ENCODE assay signal across 17 cellular contexts in genomic region chr12:121520119-121520518, GRCh38.
DNase-seq lines count a peak whose midpoint lies in the region; ATAC-seq and TF ChIP-seq lines count a peak whose summit lies in the region.
"Had no signal": no experiment of that assay in that cellular context is flagged by ENCODE, and none has a peak within 500 bp of the region (broad histone marks: within the 10 kb centered on the region; RNA-seq: fewer than 3 reads in every experiment).

No MANE protein-coding gene starts in this region.

- intact Hi-C loops in CD14-positive monocyte (cut with micrococcal nuclease) (no loop called here), IMR-90 (cut with micrococcal nuclease) (no loop called here)

- no peak overlapping the region for H3K4ac ChIP-seq in IMR-90 (ENCODE audit: low read depth, low read length)

- peaks cover 0 to 2% (median 0%) of the 10 kb centered on the region in 7 donors for H3K9me3 Mint-ChIP-seq in CD14-positive monocyte
- peaks cover 11% of the 10 kb centered on the region for H3K9me3 Mint-ChIP-seq in endodermal cell
- H3K9me3 Mint-ChIP-seq in stimulated activated memory B cell treated with anti-CD40 and anti-IgM and Interleukin-4, amounts not matched to agents 10 μg/mL and 1 μg/mL and 100 μg/mL, for 72 hours: no peaks in the 10 kb centered on the region
- H3K9me3 Mint-ChIP-seq: CD8-positive, alpha-beta memory T cell had no signal

- no peak overlapping the region for H2BK15ac ChIP-seq in IMR-90 (ENCODE audit: low read depth, low read length)

- H2BK120ac ChIP-seq in IMR-90 (ENCODE audit: low read depth, low read length): no peak overlapping the region

- H3K27ac ChIP-seq in IMR-90 (ENCODE audit: insufficient read depth, low read length) (no peak overlapping the region), endodermal cell (ENCODE audit: low read depth, low read length) (no peak overlapping the region)
- H3K27ac ChIP-seq: C4-2B, KMS-11 had no signal

- TF ChIP-seq RAD21 in IMR-90 (IDR thresholded peaks at IDR 0.05; ENCODE audit: low read length): no peak

- H3K4me1 Mint-ChIP-seq in CD14-positive monocyte (peaks cover 9% of the 10 kb centered on the region), endodermal cell (peaks cover 10% of the 10 kb centered on the region)
- peaks cover 52% of the 10 kb centered on the region for H3K4me1 Mint-ChIP-seq in stimulated activated memory B cell treated with anti-CD40 and anti-IgM and Interleukin-4, amounts not matched to agents 10 μg/mL and 1 μg/mL and 100 μg/mL, for 72 hours

- no peak for DNase-seq in CD14-positive monocyte (ENCODE audit: low spot score)
- DNase-seq in IMR-90: no peak
- no peak for DNase-seq in endodermal cell
- no peak for DNase-seq in NCI-H226
- DNase-seq in activated CD4-positive, CD25-positive, alpha-beta regulatory T cell treated with anti-CD3 and anti-CD28 coated beads, Interleukin-2, amount 50 U/mL, for 72 hours: no peak
- no peak for DNase-seq in DMS153 treated with DMSO at 0.1 percent for 48 hours (lab: John Stamatoyannopoulos, UW; ENCODE audit: unreplicated experiment)
- DNase-seq: CD8-positive, alpha-beta memory T cell; DMS 273 treated with DMSO at 0.1 percent for 48 hours; DMS79 treated with DMSO at 0.1 percent for 48 hours; MM.1S; NCI-H2029; NCI-H526 treated with DMSO at 0.1 percent for 48 hours; RPMI8226; SHP77 had no signal

- no peak overlapping the region for H4K5ac ChIP-seq in IMR-90 (ENCODE audit: low read depth, low read length)

- H2BK20ac ChIP-seq in IMR-90 (ENCODE audit: low read depth, low read length): no peak overlapping the region

- H3K27ac Mint-ChIP-seq in CD14-positive monocyte (peak overlapping the region in 5 of 7 donors; percentile 8 to 61 (median 33)), endodermal cell (peak overlapping the region; percentile 26)
- peak overlapping the region; percentile 60 for H3K27ac Mint-ChIP-seq in stimulated activated memory B cell treated with anti-CD40 and anti-IgM and Interleukin-4, amounts not matched to agents 10 μg/mL and 1 μg/mL and 100 μg/mL, for 72 hours

- H3K4me2 ChIP-seq in IMR-90 (ENCODE audit: low read depth, low read length): no peak overlapping the region
- H3K4me2 ChIP-seq: KMS-11 had no signal

- no peak overlapping the region for H3K56ac ChIP-seq in IMR-90 (ENCODE audit: extremely low read depth, insufficient read depth, low read length)

- H3K9ac ChIP-seq in IMR-90 (ENCODE audit: low read depth, low read length): no peak overlapping the region
- no peak overlapping the region for H3K9ac ChIP-seq in endodermal cell (ENCODE audit: extremely low read depth, low read length, poor library complexity, severe bottlenecking)
- H3K9ac ChIP-seq: KMS-11 had no signal

- no peak overlapping the region for H2AFZ ChIP-seq in IMR-90 (replicated peaks; ENCODE audit: low read length, poor library complexity)

- peaks cover 23% of the 10 kb centered on the region for H3K36me3 ChIP-seq in IMR-90 (ENCODE audit: control insufficient read depth, insufficient read depth, low read length)
- H3K36me3 ChIP-seq in endodermal cell (ENCODE audit: control insufficient read depth, insufficient read depth, low read length): peaks cover 37% of the 10 kb centered on the region

- no peaks in the 10 kb centered on the region for H3K9me3 ChIP-seq in IMR-90 (ENCODE audit: control insufficient read depth, insufficient read depth, low read length)
- H3K9me3 ChIP-seq in endodermal cell (ENCODE audit: control insufficient read depth, low read length): peaks cover 14% of the 10 kb centered on the region

- H2BK5ac ChIP-seq in IMR-90 (ENCODE audit: low read depth, low read length, poor library complexity, severe bottlenecking): no peak overlapping the region

- BruUV-seq in IMR-90 (replicated peaks; lab: Mats Ljungman, UMichigan): no TSS peak

- H3K79me1 ChIP-seq in IMR-90 (ENCODE audit: low read depth in 1 of 2, low read length in 2 of 2): peaks cover 0 to 8% of the 10 kb centered on the region in 2 experiments; a peak in 1 of 4 replicates

- CTCF ChIA-PET in IMR-90 (lab: Yijun Ruan, JAX): no interaction called here

- TF ChIP-seq CTCF in CD14-positive monocyte (IDR thresholded peaks at IDR 0.05): no peak
- no peak for TF ChIP-seq CTCF in IMR-90 (conservative IDR thresholded peaks at IDR 0.05; ENCODE audit: low read depth, low read length)
- TF ChIP-seq CTCF in endodermal cell (conservative IDR thresholded peaks at IDR 0.05): no peak

- H3K36me3 Mint-ChIP-seq in CD14-positive monocyte (peaks cover 44 to 69% of the 10 kb centered on the region in 2 donors), endodermal cell (ENCODE audit: low read depth) (peaks cover 72% of the 10 kb centered on the region)
- H3K36me3 Mint-ChIP-seq in stimulated activated memory B cell treated with anti-CD40 and anti-IgM and Interleukin-4, amounts not matched to agents 10 μg/mL and 1 μg/mL and 100 μg/mL, for 72 hours: peaks cover 40% of the 10 kb centered on the region

- H3K4me1 ChIP-seq in IMR-90 (ENCODE audit: control insufficient read depth, insufficient read depth, low read length): no peaks in the 10 kb centered on the region; the same call in 1 of the 2 replicates
- H3K4me1 ChIP-seq in endodermal cell (ENCODE audit: control insufficient read depth, insufficient read depth, low read length): peaks cover 7% of the 10 kb centered on the region

- H3K18ac ChIP-seq in IMR-90 (ENCODE audit: low read depth, low read length): no peak overlapping the region

- no peak overlapping the region for H3K23ac ChIP-seq in IMR-90 (ENCODE audit: low read depth, low read length)

- no peak for TF ChIP-seq POLR2A in IMR-90 (IDR thresholded peaks at IDR 0.05; ENCODE audit: low read depth, low read length)

- H3K4me3 Mint-ChIP-seq in CD14-positive monocyte: no peak overlapping the region
- no peak overlapping the region for H3K4me3 Mint-ChIP-seq in endodermal cell
- no peak overlapping the region for H3K4me3 Mint-ChIP-seq in stimulated activated memory B cell treated with anti-CD40 and anti-IgM and Interleukin-4, amounts not matched to agents 10 μg/mL and 1 μg/mL and 100 μg/mL, for 72 hours
- H3K4me3 Mint-ChIP-seq: CD8-positive, alpha-beta memory T cell had no signal

- dilution Hi-C loops in IMR-90 (cut with HindIII; ENCODE audit: low sequenced_read_pairs, unreplicated experiment): no loop called here

- no peak overlapping the region for H4K91ac ChIP-seq in IMR-90 (ENCODE audit: insufficient read depth, low read depth, low read length)

- H4K20me1 ChIP-seq in IMR-90 (ENCODE audit: insufficient read depth, low read length): no peaks in the 10 kb centered on the region; the same call in 1 of the 2 replicates

- in situ Hi-C loops in IMR-90 (cut with MboI; ENCODE audit: low sequenced_read_pairs): no loop called here

- 98% methylated on average over 7 of the region's 13 CpGs; no CpG with 5 or more reads in 1 of the 2 experiments for WGBS in IMR-90 (ENCODE audit: extremely low coverage in 2 of 2, insufficient read length in 1 of 2), 2 experiments
- WGBS in endodermal cell (ENCODE audit: insufficient coverage in 1 of 2, insufficient read length in 1 of 2), 2 experiments: 95 to 97% methylated on average over 13 of the region's 13 CpGs

- ATAC-seq in IMR-90 (ENCODE audit: low read depth): no peak
- no peak for ATAC-seq in stimulated activated memory B cell treated with anti-CD40 and anti-IgM and Interleukin-4, amounts not matched to agents 10 μg/mL and 1 μg/mL and 100 μg/mL, for 72 hours

- H3K14ac ChIP-seq in IMR-90 (replicated peaks; ENCODE audit: low read depth, low read length): no peak overlapping the region

- POLR2A ChIA-PET in IMR-90 (lab: Charles Lee; ENCODE audit: unreplicated experiment): no interaction called here

- no peak overlapping the region for H2AK5ac ChIP-seq in IMR-90 (ENCODE audit: low read depth, low read length)

- H4K8ac ChIP-seq in IMR-90 (ENCODE audit: low read depth in 2 of 2, low read length in 2 of 2): no peak overlapping the region

- H3K9me1 ChIP-seq in IMR-90 (ENCODE audit: insufficient read depth, low read length): 0 out of 2 replicates have a peak, but pooled peaks cover 3% of the 10 kb centered on the region

- H3K4me3 ChIP-seq in IMR-90 (ENCODE audit: insufficient read depth, low read depth, low read length) (no peak overlapping the region), endodermal cell (ENCODE audit: low read length) (no peak overlapping the region)

- H3K27me3 ChIP-seq in IMR-90 (ENCODE audit: control insufficient read depth, insufficient read depth, low read length) (no peaks in the 10 kb centered on the region), endodermal cell (ENCODE audit: control insufficient read depth, insufficient read depth, low read length, poor library complexity, severe bottlenecking) (no peaks in the 10 kb centered on the region)

- H3K27me3 Mint-ChIP-seq in CD14-positive monocyte (ENCODE audit: low read depth in 3 of 3) (peaks cover 0 to 3% (median 0%) of the 10 kb centered on the region in 3 donors), endodermal cell (ENCODE audit: insufficient read depth) (no peaks in the 10 kb centered on the region)
- no peaks in the 10 kb centered on the region for H3K27me3 Mint-ChIP-seq in stimulated activated memory B cell treated with anti-CD40 and anti-IgM and Interleukin-4, amounts not matched to agents 10 μg/mL and 1 μg/mL and 100 μg/mL, for 72 hours

- H2AK9ac ChIP-seq in IMR-90 (replicated peaks; ENCODE audit: low read depth, low read length, poor library complexity): peak overlapping the region; percentile 65

TF ChIP-seq in IMR-90, 13 proteins besides CTCF, POLR2A, EP300 and RAD21 (continues in another document):
- no peak for TF ChIP-seq RCOR1 (IDR thresholded peaks at IDR 0.05; ENCODE audit: insufficient replicate concordance, low read length)
- TF ChIP-seq MAFK (IDR thresholded peaks at IDR 0.05; ENCODE audit: low read depth, low read length): no peak
- TF ChIP-seq CEBPB (IDR thresholded peaks at IDR 0.05; ENCODE audit: low read depth, low read length): no peak
- TF ChIP-seq, protein P1, sequence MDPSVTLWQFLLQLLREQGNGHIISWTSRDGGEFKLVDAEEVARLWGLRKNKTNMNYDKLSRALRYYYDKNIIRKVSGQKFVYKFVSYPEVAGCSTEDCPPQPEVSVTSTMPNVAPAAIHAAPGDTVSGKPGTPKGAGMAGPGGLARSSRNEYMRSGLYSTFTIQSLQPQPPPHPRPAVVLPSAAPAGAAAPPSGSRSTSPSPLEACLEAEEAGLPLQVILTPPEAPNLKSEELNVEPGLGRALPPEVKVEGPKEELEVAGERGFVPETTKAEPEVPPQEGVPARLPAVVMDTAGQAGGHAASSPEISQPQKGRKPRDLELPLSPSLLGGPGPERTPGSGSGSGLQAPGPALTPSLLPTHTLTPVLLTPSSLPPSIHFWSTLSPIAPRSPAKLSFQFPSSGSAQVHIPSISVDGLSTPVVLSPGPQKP (IDR thresholded peaks at IDR 0.05; ENCODE audit: borderline replicate concordance, low read depth, low read length): no peak
- TF ChIP-seq NFE2L2 (IDR thresholded peaks at IDR 0.05; ENCODE audit: low read depth, low read length): no peak
- TF ChIP-seq RFX5 (IDR thresholded peaks at IDR 0.05; ENCODE audit: low read depth, low read length): no peak
- no peak for TF ChIP-seq MXI1 (IDR thresholded peaks at IDR 0.05; ENCODE audit: borderline replicate concordance, low read depth, low read length)
- no peak for TF ChIP-seq BHLHE40 (IDR thresholded peaks at IDR 0.05; ENCODE audit: low read depth, low read length)
- no peak for TF ChIP-seq MAZ (IDR thresholded peaks at IDR 0.05; ENCODE audit: borderline replicate concordance, low read depth, low read length)
